Comparison of ENCODE assay signal across 3 cellular contexts in the genomic region with DNA sequence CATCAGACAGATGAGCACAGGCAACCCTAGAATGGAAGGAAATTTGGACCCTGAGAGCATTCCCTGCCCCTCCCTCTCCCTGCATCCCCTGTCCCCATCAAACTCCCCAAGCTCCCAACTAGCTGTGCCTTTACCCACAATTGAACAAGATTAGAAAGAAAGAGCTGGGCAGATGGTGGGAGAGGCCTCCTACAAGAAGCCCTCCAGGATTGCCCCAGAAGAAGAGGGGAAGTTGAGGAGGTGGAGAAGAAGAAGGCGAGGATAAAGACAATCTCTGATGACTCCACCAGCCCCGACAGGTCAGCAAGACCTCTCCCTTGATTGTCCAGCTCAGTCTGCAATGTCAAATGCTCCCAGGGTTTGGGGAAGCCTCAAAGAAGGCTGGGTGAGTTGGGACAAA.
TF ChIP-seq lines count a peak whose summit lies in the region.

No MANE protein-coding gene starts in this region.

TF ChIP-seq in A549, 52 proteins besides CTCF, POLR2A, EP300 and RAD21:
- TF ChIP-seq ZFP36 (IDR thresholded peaks at IDR 0.05; ENCODE audit: borderline replicate concordance, partially characterized antibody): peak; percentile 87
- TF ChIP-seq RFX5 (IDR thresholded peaks at IDR 0.05): no peak

TF ChIP-seq in WTC11, 78 proteins besides CTCF, POLR2A, EP300 and RAD21:
- no peak for TF ChIP-seq SP1 (CRISPR knock-in tag; conservative IDR thresholded peaks at IDR 0.05)
- no peak for TF ChIP-seq ATF3 (CRISPR knock-in tag; conservative IDR thresholded peaks at IDR 0.05)
- no peak for TF ChIP-seq ZNF263 (CRISPR knock-in tag; IDR thresholded peaks at IDR 0.05; ENCODE audit: low read depth)
- TF ChIP-seq AR (CRISPR knock-in tag; IDR thresholded peaks at IDR 0.05): no peak
- TF ChIP-seq JAZF1 (CRISPR knock-in tag; IDR thresholded peaks at IDR 0.05): no peak
- no peak for TF ChIP-seq NR2C2 (CRISPR knock-in tag; IDR thresholded peaks at IDR 0.05)
- TF ChIP-seq ZSCAN18 (CRISPR knock-in tag; IDR thresholded peaks at IDR 0.05): no peak
- TF ChIP-seq RORB (CRISPR knock-in tag; IDR thresholded peaks at IDR 0.05): no peak
- no peak for TF ChIP-seq ZBTB21 (CRISPR knock-in tag; IDR thresholded peaks at IDR 0.05; ENCODE audit: borderline replicate concordance)
- no peak for TF ChIP-seq TEAD4 (CRISPR knock-in tag; IDR thresholded peaks at IDR 0.05)
- no peak for TF ChIP-seq GTF2I (CRISPR knock-in tag; conservative IDR thresholded peaks at IDR 0.05)
- no peak for TF ChIP-seq MYBL2 (CRISPR knock-in tag; IDR thresholded peaks at IDR 0.05)
- TF ChIP-seq RELA (CRISPR knock-in tag; IDR thresholded peaks at IDR 0.05; ENCODE audit: borderline replicate concordance): no peak
- no peak for TF ChIP-seq GRHL2 (CRISPR knock-in tag; IDR thresholded peaks at IDR 0.05; ENCODE audit: insufficient replicate concordance, severe bottlenecking)
- TF ChIP-seq NFYB (CRISPR knock-in tag; conservative IDR thresholded peaks at IDR 0.05; ENCODE audit: low read depth): no peak
- no peak for TF ChIP-seq ESRRA (CRISPR knock-in tag; IDR thresholded peaks at IDR 0.05; ENCODE audit: borderline replicate concordance)
- no peak for TF ChIP-seq JUN (CRISPR knock-in tag; IDR thresholded peaks at IDR 0.05)
- no peak for TF ChIP-seq CREM (CRISPR knock-in tag; IDR thresholded peaks at IDR 0.05)
- TF ChIP-seq, protein P1, sequence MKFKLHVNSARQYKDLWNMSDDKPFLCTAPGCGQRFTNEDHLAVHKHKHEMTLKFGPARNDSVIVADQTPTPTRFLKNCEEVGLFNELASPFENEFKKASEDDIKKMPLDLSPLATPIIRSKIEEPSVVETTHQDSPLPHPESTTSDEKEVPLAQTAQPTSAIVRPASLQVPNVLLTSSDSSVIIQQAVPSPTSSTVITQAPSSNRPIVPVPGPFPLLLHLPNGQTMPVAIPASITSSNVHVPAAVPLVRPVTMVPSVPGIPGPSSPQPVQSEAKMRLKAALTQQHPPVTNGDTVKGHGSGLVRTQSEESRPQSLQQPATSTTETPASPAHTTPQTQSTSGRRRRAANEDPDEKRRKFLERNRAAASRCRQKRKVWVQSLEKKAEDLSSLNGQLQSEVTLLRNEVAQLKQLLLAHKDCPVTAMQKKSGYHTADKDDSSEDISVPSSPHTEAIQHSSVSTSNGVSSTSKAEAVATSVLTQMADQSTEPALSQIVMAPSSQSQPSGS (CRISPR knock-in tag; IDR thresholded peaks at IDR 0.05; ENCODE audit: borderline replicate concordance, low read depth): no peak

TF ChIP-seq in H1, 55 proteins besides CTCF, POLR2A, EP300 and RAD21:
- TF ChIP-seq TAF1 (IDR thresholded peaks at IDR 0.05; ENCODE audit: low read depth, low read length): no peak
- TF ChIP-seq PHF8 (conservative IDR thresholded peaks at IDR 0.05; ENCODE audit: low read depth, low read length): no peak
- TF ChIP-seq GTF2F1 (IDR thresholded peaks at IDR 0.05; ENCODE audit: borderline replicate concordance, low read depth, low read length): no peak
- no peak for TF ChIP-seq TAF7 (optimal IDR thresholded peaks at IDR 0.05; ENCODE audit: borderline replicate concordance, low read depth, low read length)
- TF ChIP-seq CBX5 (IDR thresholded peaks at IDR 0.05; ENCODE audit: low read depth, low read length): no peak
- no peak for TF ChIP-seq RNF2 (IDR thresholded peaks at IDR 0.05; ENCODE audit: borderline replicate concordance, low read depth, low read length, missing control alignments, poor library complexity, severe bottlenecking)
- no peak for TF ChIP-seq SP4 (IDR thresholded peaks at IDR 0.05; ENCODE audit: low read length)
- no peak for TF ChIP-seq FOSL1 (IDR thresholded peaks at IDR 0.05; ENCODE audit: insufficient read depth, low read depth, low read length)
- no peak for TF ChIP-seq TCF12 (IDR thresholded peaks at IDR 0.05; ENCODE audit: low read depth, low read length)
- no peak for TF ChIP-seq SP1 (IDR thresholded peaks at IDR 0.05; ENCODE audit: low read depth, low read length)
- TF ChIP-seq JUND (IDR thresholded peaks at IDR 0.05; ENCODE audit: low read length): no peak
- TF ChIP-seq RXRA (IDR thresholded peaks at IDR 0.05; ENCODE audit: insufficient read depth, low read depth, low read length): no peak
- TF ChIP-seq JUN (IDR thresholded peaks at IDR 0.05; ENCODE audit: low read depth, low read length): no peak
- TF ChIP-seq GABPA (IDR thresholded peaks at IDR 0.05; ENCODE audit: borderline replicate concordance, insufficient read depth, low read length): no peak
- TF ChIP-seq SAP30 (IDR thresholded peaks at IDR 0.05; ENCODE audit: insufficient read depth, insufficient replicate concordance, low read length): no peak
- TF ChIP-seq CHD7 (IDR thresholded peaks at IDR 0.05; ENCODE audit: insufficient replicate concordance, low read length): no peak
